Comparison of ENCODE assay signal across 9 cellular contexts in the genomic region with DNA sequence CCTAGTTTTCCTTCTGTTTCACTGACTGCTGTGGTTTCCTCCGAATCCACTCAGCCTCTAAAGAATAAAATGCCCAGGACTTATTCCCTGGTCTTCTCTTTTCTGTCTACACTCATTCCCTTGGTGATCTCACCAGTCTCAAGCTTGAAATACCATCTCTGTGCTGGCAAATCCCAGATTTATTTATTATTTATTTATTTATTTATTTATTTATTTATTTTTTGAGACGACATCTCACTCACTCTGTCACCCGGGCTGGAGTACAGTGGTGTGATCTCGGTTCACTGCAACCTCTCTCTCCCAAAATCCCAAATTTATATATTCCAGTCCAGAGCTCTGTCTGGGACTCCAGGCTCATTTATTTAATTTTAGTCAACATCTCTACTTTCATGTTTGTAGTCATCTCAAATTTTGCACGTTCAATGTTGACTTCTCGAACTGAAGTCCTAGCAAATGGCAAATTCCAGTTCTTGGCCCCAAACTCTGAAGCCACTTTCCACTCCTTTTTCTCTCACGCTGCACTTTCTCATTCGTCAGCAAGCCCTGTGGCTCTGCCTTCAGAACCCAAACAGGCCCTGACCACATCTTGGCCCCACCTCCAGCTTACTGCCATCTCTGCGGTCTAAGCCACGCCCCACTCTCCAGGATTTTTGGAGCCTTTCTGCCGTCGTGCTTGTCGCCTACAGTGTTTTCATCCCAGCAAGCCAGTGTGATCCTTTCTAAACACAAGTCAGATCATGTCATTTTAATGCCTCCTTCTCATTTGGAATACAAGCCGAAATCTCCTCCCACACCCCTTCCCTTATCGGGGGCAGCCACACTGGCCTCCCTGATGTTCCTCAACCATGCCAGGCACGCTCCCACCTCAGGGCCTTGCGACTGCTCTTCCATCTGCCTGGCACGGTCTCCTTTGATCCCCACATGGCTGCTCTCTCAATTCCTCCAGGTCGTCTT. TPM values are rescaled to one million over a fixed set of nuclear protein-coding genes. Genes with fewer than 3 reads are reported as not detected.
DNase-seq lines count a peak whose midpoint lies in the region; ATAC-seq and TF ChIP-seq lines count a peak whose summit lies in the region.
"Had no signal": no experiment of that assay in that cellular context is flagged by ENCODE, and none has a peak within 500 bp of the region (broad histone marks: within the 10 kb centered on the region; RNA-seq: fewer than 3 reads in every experiment).

No MANE protein-coding gene starts in this region.

- DNase-seq in AG20443 (ENCODE audit: low spot score) = peak; percentile 94
- peak; percentile 80 for DNase-seq in NCI-H2029 (lab: John Stamatoyannopoulos, UW)
- DNase-seq in MCF 10A (ENCODE audit: unreplicated experiment) = peak; percentile 60
- DNase-seq in mesothelial cell of epicardium (ENCODE audit: low spot score in 2 of 2, unreplicated experiment in 2 of 2) = no peak
- DNase-seq in dermis blood vessel endothelial cell = no peak
- DNase-seq: activated CD4-positive, alpha-beta T cell treated with anti-CD3 and anti-CD28 coated beads for 48 hours had no signal

- CTCF ChIA-PET in MCF 10A (lab: Yijun Ruan, JAX) = interaction anchor here (0.8 to 1.0 kb wide), 3 partner anchors 8 to 29 kb away, joined by 3 to 5 read pairs (median 3); no protein-coding TSS in a partner anchor

- POLR2A ChIA-PET in MCF 10A (lab: Yijun Ruan, JAX) = interaction anchor here (0.6 to 11.5 kb wide), 11 partner anchors 9 to 526 kb away, joined by 3 to 160 read pairs (median 4); a partner anchor contains a TSS

- H3K4me1 Mint-ChIP-seq in MCF 10A (ENCODE audit: insufficient read depth, unreplicated experiment) = peaks cover 12% of the 10 kb centered on the region
- H3K4me1 Mint-ChIP-seq in mesothelial cell of epicardium = peaks cover 15% of the 10 kb centered on the region
- H3K4me1 Mint-ChIP-seq in stimulated activated memory B cell treated with anti-CD40 and anti-IgM and Interleukin-4, amounts not matched to agents 10 μg/mL and 1 μg/mL and 100 μg/mL, for 72 hours = no peaks in the 10 kb centered on the region

- no peak for ATAC-seq in HG02571 (IDR thresholded peaks at IDR 0.05; ENCODE audit: unreplicated experiment)
- ATAC-seq in HG03175 (IDR thresholded peaks at IDR 0.05; ENCODE audit: unreplicated experiment) = no peak
- ATAC-seq in stimulated activated memory B cell treated with anti-CD40 and anti-IgM and Interleukin-4, amounts not matched to agents 10 μg/mL and 1 μg/mL and 100 μg/mL, for 72 hours = no peak

- intact Hi-C loops in MCF 10A (cut with micrococcal nuclease) = no loop called here

- H3K9me3 Mint-ChIP-seq in MCF 10A (ENCODE audit: unreplicated experiment) = no peaks in the 10 kb centered on the region
- H3K9me3 Mint-ChIP-seq in mesothelial cell of epicardium = no peaks in the 10 kb centered on the region
- no peaks in the 10 kb centered on the region for H3K9me3 Mint-ChIP-seq in stimulated activated memory B cell treated with anti-CD40 and anti-IgM and Interleukin-4, amounts not matched to agents 10 μg/mL and 1 μg/mL and 100 μg/mL, for 72 hours

- H3K4me3 Mint-ChIP-seq in MCF 10A (ENCODE audit: unreplicated experiment) = no peak overlapping the region
- no peak overlapping the region for H3K4me3 Mint-ChIP-seq in mesothelial cell of epicardium
- H3K4me3 Mint-ChIP-seq in stimulated activated memory B cell treated with anti-CD40 and anti-IgM and Interleukin-4, amounts not matched to agents 10 μg/mL and 1 μg/mL and 100 μg/mL, for 72 hours = no peak overlapping the region

- no peaks in the 10 kb centered on the region for H3K36me3 Mint-ChIP-seq in MCF 10A (ENCODE audit: insufficient read depth, unreplicated experiment)
- H3K36me3 Mint-ChIP-seq in mesothelial cell of epicardium = no peaks in the 10 kb centered on the region
- no peaks in the 10 kb centered on the region for H3K36me3 Mint-ChIP-seq in stimulated activated memory B cell treated with anti-CD40 and anti-IgM and Interleukin-4, amounts not matched to agents 10 μg/mL and 1 μg/mL and 100 μg/mL, for 72 hours

- no peaks in the 10 kb centered on the region for H3K27me3 Mint-ChIP-seq in MCF 10A (ENCODE audit: insufficient read depth, unreplicated experiment)
- H3K27me3 Mint-ChIP-seq in mesothelial cell of epicardium (ENCODE audit: low read depth) = no peaks in the 10 kb centered on the region
- H3K27me3 Mint-ChIP-seq in stimulated activated memory B cell treated with anti-CD40 and anti-IgM and Interleukin-4, amounts not matched to agents 10 μg/mL and 1 μg/mL and 100 μg/mL, for 72 hours = peaks cover 19% of the 10 kb centered on the region

- BruUV-seq in MCF 10A (replicated peaks; lab: Mats Ljungman, UMichigan) = no TSS peak

- H3K27ac Mint-ChIP-seq in MCF 10A (ENCODE audit: low read depth, unreplicated experiment) (peak overlapping the region; percentile 4), mesothelial cell of epicardium (peak overlapping the region; percentile 59)
- no peak overlapping the region for H3K27ac Mint-ChIP-seq in stimulated activated memory B cell treated with anti-CD40 and anti-IgM and Interleukin-4, amounts not matched to agents 10 μg/mL and 1 μg/mL and 100 μg/mL, for 72 hours

- TF ChIP-seq CTCF in MCF 10A (IDR thresholded peaks at IDR 0.05; ENCODE audit: unreplicated experiment) (no peak), mesothelial cell of epicardium (IDR thresholded peaks at IDR 0.05; ENCODE audit: unreplicated experiment) (no peak)

RNA-seq across cellular contexts. Expression of a gene that starts 14.2 kb away (rescaled TPM):
- total RNA-seq in MCF 10A (2022) (27.8 and 33.7 TPM in 2 replicates), mesothelial cell of epicardium (3.3 to 4.3 TPM (median 3.4 TPM) in 3 replicates), dermis blood vessel endothelial cell (0.17 and 0.33 TPM in 2 replicates)

RNA-seq across cellular contexts. Expression of a gene that starts 33.4 kb away (rescaled TPM):
- total RNA-seq in MCF 10A (2022) = 56.3 and 59.2 TPM in 2 replicates
- 27.9 to 29.3 TPM (median 28.7 TPM) in 3 replicates for total RNA-seq in mesothelial cell of epicardium
- 2.5 and 4.8 TPM in 2 replicates for total RNA-seq in dermis blood vessel endothelial cell

Comparison
In these comparisons a context has a peak if more than half of its experiments do, and no peak if none do; other contexts are left out.
1. DNase-seq: peak in AG20443 (single experiment), NCI-H2029 (single experiment) and MCF 10A (single experiment); none in mesothelial cell of epicardium (0 of 2) and dermis blood vessel endothelial cell (single experiment).